ENCODE assay signal across 26 cellular contexts in the genomic region with DNA sequence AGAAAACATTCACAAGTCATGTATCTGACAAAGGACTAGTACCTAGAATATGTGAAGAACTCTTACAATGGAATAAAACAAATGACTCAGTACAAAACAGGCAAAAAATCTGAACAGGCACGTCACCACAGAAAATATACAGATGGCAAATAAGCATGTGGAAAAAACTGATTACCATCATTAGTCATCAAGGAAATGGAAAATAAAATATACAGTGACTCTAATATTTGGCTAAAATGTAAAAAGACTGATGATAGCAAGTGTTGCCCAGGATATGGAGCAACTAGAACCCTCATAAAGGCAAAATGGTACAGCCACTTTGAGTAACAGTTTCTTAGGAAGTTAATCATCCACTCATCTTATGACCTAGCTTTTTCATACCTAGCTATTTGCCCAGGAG.
DNase-seq lines count a peak whose midpoint lies in the region; ATAC-seq, FAIRE-seq and TF ChIP-seq lines count a peak whose summit lies in the region.
"Had no signal": no experiment of that assay in that cellular context is flagged by ENCODE, and none has a peak within 500 bp of the region (broad histone marks: within the 10 kb centered on the region; RNA-seq: fewer than 3 reads in every experiment).

No MANE protein-coding gene starts in this region.

- H3K79me1 ChIP-seq in mesenchymal stem cell (replicated peaks; ENCODE audit: low read length, poor library complexity, severe bottlenecking) = no peaks in the 10 kb centered on the region

- H3K27ac Mint-ChIP-seq in CD4-positive, alpha-beta memory T cell = no peak overlapping the region
- H3K27ac Mint-ChIP-seq: activated naive CD4-positive, alpha-beta T cell treated with anti-CD3 and anti-CD28 coated beads, Interleukin-2, amount 50 U/mL, for 24 hours; brain; memory B cell; natural killer cell; T-helper 17 cell had no signal

- H3K4me3 ChIP-seq in endothelial cell of umbilical vein (replicated peaks in 1 of 3; ENCODE audit: insufficient read depth in 1 of 3, low read depth in 1 of 3, low read length in 3 of 3) (no peak overlapping the region), mesenchymal stem cell (ENCODE audit: insufficient read depth in 1 of 2, low read depth in 1 of 2, low read length in 2 of 2) (no peak overlapping the region), OCI-LY7 (ENCODE audit: low read depth, low read length, poor library complexity, severe bottlenecking) (no peak overlapping the region)
- H3K4me3 ChIP-seq in CD4-positive, alpha-beta memory T cell (ENCODE audit: low read length in 2 of 2) = no peak overlapping the region
- H3K4me3 ChIP-seq: hepatocyte had no signal

- DNase-seq in EH (ENCODE audit: low read depth) (peak; percentile 92), NCI-H226 (peak; percentile 82), endothelial cell of umbilical vein (ENCODE audit: low read depth, low spot score) (peak; percentile 75), mesenchymal stem cell (peak; percentile 79), NCI-H446 (lab: John Stamatoyannopoulos, UW) (no peak), OCI-LY7 (ENCODE audit: low spot score) (no peak)
- no peak for DNase-seq in CD4-positive, alpha-beta memory T cell
- DNase-seq: activated CD4-positive, alpha-beta T cell treated with anti-CD3 and anti-CD28 coated beads, Interleukin-2, amount 50 U/mL, for 4 hours; activated T-cell treated with anti-CD3 and anti-CD28 coated beads for 4 hours; GOT3; KG1; kidney; natural killer cell; NCI-H1092 treated with DMSO at 0.1 percent for 48 hours; NCI-H2081 treated with DMSO at 0.1 percent for 48 hours; NCI-H524; SIG-M5; small intestine; T-helper 17 cell; WERI-Rb-1 had no signal

- no CpG with 5 or more reads among the region's 1 CpG for WGBS in mesenchymal stem cell

- H3K9me3 ChIP-seq in endothelial cell of umbilical vein (replicated peaks; ENCODE audit: control insufficient read depth, insufficient read depth, low read length) (peaks cover 4% of the 10 kb centered on the region), mesenchymal stem cell (ENCODE audit: control insufficient read depth, low read length) (peaks cover 12% of the 10 kb centered on the region), OCI-LY7 (ENCODE audit: low read length) (no peaks in the 10 kb centered on the region)
- H3K9me3 ChIP-seq in CD4-positive, alpha-beta memory T cell (ENCODE audit: control insufficient read depth in 1 of 2, low read length in 2 of 2) = no peaks in the 10 kb centered on the region

- H2AFZ ChIP-seq in endothelial cell of umbilical vein (ENCODE audit: low read depth, low read length) = no peak overlapping the region
- H2AFZ ChIP-seq in mesenchymal stem cell (ENCODE audit: low read depth, low read length) = no peak overlapping the region
- no peak overlapping the region for H2AFZ ChIP-seq in OCI-LY7 (ENCODE audit: low read length)
- H2AFZ ChIP-seq: hepatocyte had no signal

- H2AK5ac ChIP-seq in mesenchymal stem cell (ENCODE audit: low read length, severe bottlenecking) = no peak overlapping the region

- H3K27me3 Mint-ChIP-seq in CD4-positive, alpha-beta memory T cell = peaks cover 11 to 21% of the 10 kb centered on the region in 2 donors
- H3K27me3 Mint-ChIP-seq: brain had no signal

- dilution Hi-C loops in endothelial cell of umbilical vein (cut with MboI; ENCODE audit: extremely low pct_ligation_motif_present, low sequenced_read_pairs) = no loop called here

- intact Hi-C loops in endothelial cell of umbilical vein (cut with micrococcal nuclease) = loop anchor here (1.0 to 2.0 kb wide), 2 partner anchors 10 to 21 kb away; no protein-coding TSS in a partner anchor
- intact Hi-C loops in CD4-positive, alpha-beta memory T cell (cut with micrococcal nuclease) = no loop called here
- intact Hi-C loops in OCI-LY7 (cut with micrococcal nuclease; ENCODE audit: unreplicated experiment) = no loop called here

- BruUV-seq in endothelial cell of umbilical vein (replicated peaks; lab: Mats Ljungman, UMichigan) = no TSS peak
- BruUV-seq in OCI-LY7 (replicated peaks; lab: Mats Ljungman, UMichigan) = no TSS peak

- no peaks in the 10 kb centered on the region for H3K79me2 ChIP-seq in endothelial cell of umbilical vein (ENCODE audit: control insufficient read depth, insufficient read depth, low read length)
- no peaks in the 10 kb centered on the region for H3K79me2 ChIP-seq in OCI-LY7 (ENCODE audit: insufficient read depth, low read depth, low read length)
- H3K79me2 ChIP-seq: hepatocyte had no signal

- no peak overlapping the region for H2BK15ac ChIP-seq in mesenchymal stem cell (ENCODE audit: low read depth, poor library complexity, severe bottlenecking)

- H3K9ac ChIP-seq in endothelial cell of umbilical vein (replicated peaks; ENCODE audit: extremely low read depth, insufficient read depth, low read length) = no peak overlapping the region
- no peak overlapping the region for H3K9ac ChIP-seq in mesenchymal stem cell (ENCODE audit: low read length)

- POLR2A ChIA-PET in endothelial cell of umbilical vein (lab: Charles Lee) = no interaction called here
- POLR2A ChIA-PET in CD4-positive, alpha-beta memory T cell (lab: Charles Lee; ENCODE audit: partially characterized antibody) = no interaction called here
- POLR2A ChIA-PET in OCI-LY7 (lab: Charles Lee) = no interaction called here

- TF ChIP-seq POLR2A in endothelial cell of umbilical vein (IDR thresholded peaks at IDR 0.05; ENCODE audit: low read depth, low read length) = no peak

- TF ChIP-seq CTCF in endothelial cell of umbilical vein (IDR thresholded peaks at IDR 0.05; ENCODE audit: extremely low read depth in 1 of 2, insufficient read depth in 1 of 2, low read depth in 1 of 2, low read length in 2 of 2) (no peak), OCI-LY7 (conservative IDR thresholded peaks at IDR 0.05; ENCODE audit: low read length) (no peak)

- H3K4me1 Mint-ChIP-seq in CD4-positive, alpha-beta memory T cell = no peaks in the 10 kb centered on the region
- H3K4me1 Mint-ChIP-seq: activated naive CD4-positive, alpha-beta T cell treated with anti-CD3 and anti-CD28 coated beads, Interleukin-2, amount 50 U/mL, for 24 hours; brain; memory B cell; natural killer cell; T-helper 17 cell had no signal

- H3K36me3 Mint-ChIP-seq in CD4-positive, alpha-beta memory T cell = no peaks in the 10 kb centered on the region
- H3K36me3 Mint-ChIP-seq: activated naive CD4-positive, alpha-beta T cell treated with anti-CD3 and anti-CD28 coated beads, Interleukin-2, amount 50 U/mL, for 24 hours; memory B cell; natural killer cell had no signal

- H3K4me1 ChIP-seq in endothelial cell of umbilical vein (ENCODE audit: control insufficient read depth, extremely low read depth, insufficient read depth, low read length) (peaks cover 9% of the 10 kb centered on the region), mesenchymal stem cell (ENCODE audit: control insufficient read depth, insufficient read depth, low read depth, low read length) (peaks cover 3% of the 10 kb centered on the region), OCI-LY7 (ENCODE audit: insufficient read depth, low read length, poor library complexity, severe bottlenecking) (no peaks in the 10 kb centered on the region)
- H3K4me1 ChIP-seq in CD4-positive, alpha-beta memory T cell (ENCODE audit: insufficient read depth, low read length) = no peaks in the 10 kb centered on the region

- ATAC-seq in GM21390 (IDR thresholded peaks at IDR 0.05; ENCODE audit: unreplicated experiment) = no peak
- ATAC-seq: natural killer cell, T-helper 17 cell had no signal

- H3K27me3 ChIP-seq in endothelial cell of umbilical vein (ENCODE audit: control insufficient read depth in 2 of 2, insufficient read depth in 2 of 2, low read length in 2 of 2) (no peaks in the 10 kb centered on the region), mesenchymal stem cell (ENCODE audit: control insufficient read depth in 1 of 2, insufficient read depth in 1 of 2, low read length in 2 of 2) (no peaks in the 10 kb centered on the region)
- H3K27me3 ChIP-seq in CD4-positive, alpha-beta memory T cell (ENCODE audit: insufficient read depth, low read length) = no peaks in the 10 kb centered on the region
- H3K27me3 ChIP-seq: hepatocyte had no signal

- H2BK120ac ChIP-seq in mesenchymal stem cell (ENCODE audit: low read depth, low read length) = no peak overlapping the region

- no peak overlapping the region for H3K4me3 Mint-ChIP-seq in CD4-positive, alpha-beta memory T cell
- H3K4me3 Mint-ChIP-seq: activated naive CD4-positive, alpha-beta T cell treated with anti-CD3 and anti-CD28 coated beads, Interleukin-2, amount 50 U/mL, for 24 hours; brain; memory B cell; natural killer cell; T-helper 17 cell had no signal

- no peak overlapping the region for H2BK12ac ChIP-seq in mesenchymal stem cell (ENCODE audit: low read length in 2 of 2)

- H3K4ac ChIP-seq in mesenchymal stem cell (ENCODE audit: low read depth in 1 of 2, low read length in 2 of 2) = no peak overlapping the region

- H3K27ac ChIP-seq in endothelial cell of umbilical vein (ENCODE audit: insufficient read depth, low read depth, low read length) = no peak overlapping the region
- no peak overlapping the region for H3K27ac ChIP-seq in mesenchymal stem cell (ENCODE audit: low read length, poor library complexity, severe bottlenecking)
- H3K27ac ChIP-seq in CD4-positive, alpha-beta memory T cell (ENCODE audit: low read depth, low read length) = no peak overlapping the region
- H3K27ac ChIP-seq in OCI-LY7 (ENCODE audit: low read depth, low read length, poor library complexity, severe bottlenecking) = no peak overlapping the region
- H3K27ac ChIP-seq: C4-2B, hepatocyte, WERI-Rb-1 had no signal

- no peak overlapping the region for H2BK5ac ChIP-seq in mesenchymal stem cell (ENCODE audit: low read depth, low read length, poor library complexity, severe bottlenecking)

- H4K8ac ChIP-seq in mesenchymal stem cell (ENCODE audit: low read length) = no peak overlapping the region

- no peaks in the 10 kb centered on the region for H3K9me2 ChIP-seq in OCI-LY7 (ENCODE audit: insufficient read depth, low read length)

- H3K36me3 ChIP-seq in endothelial cell of umbilical vein (ENCODE audit: control insufficient read depth in 2 of 2, extremely low read depth in 1 of 2, insufficient read depth in 2 of 2, low read length in 2 of 2) = no peaks in the 10 kb centered on the region
- H3K36me3 ChIP-seq in mesenchymal stem cell (ENCODE audit: control insufficient read depth in 1 of 2, insufficient read depth in 2 of 2, low read depth in 1 of 2, low read length in 2 of 2) = peaks cover 7 to 12% of the 10 kb centered on the region in 2 experiments
- no peaks in the 10 kb centered on the region for H3K36me3 ChIP-seq in CD4-positive, alpha-beta memory T cell (ENCODE audit: insufficient read depth, low read length)
- no peaks in the 10 kb centered on the region for H3K36me3 ChIP-seq in OCI-LY7 (ENCODE audit: insufficient read depth, low read length)
- H3K36me3 ChIP-seq: WERI-Rb-1 had no signal

- no peak overlapping the region for H3K18ac ChIP-seq in mesenchymal stem cell (ENCODE audit: low read depth in 1 of 2, low read length in 2 of 2)

- H3K14ac ChIP-seq in mesenchymal stem cell (ENCODE audit: low read length in 2 of 2) = no peak overlapping the region

- peak; percentile 84 for FAIRE-seq in endothelial cell of umbilical vein (lab: Jason Lieb, UNC)
- FAIRE-seq: kidney, small intestine had no signal

- CTCF ChIA-PET in endothelial cell of umbilical vein (lab: Charles Lee) (no interaction called here), OCI-LY7 (lab: Charles Lee; ENCODE audit: unreplicated experiment) (no interaction called here)
- CTCF ChIA-PET in CD4-positive, alpha-beta memory T cell (lab: Charles Lee; ENCODE audit: partially characterized antibody) = no interaction called here

- no peak overlapping the region for H3K23ac ChIP-seq in mesenchymal stem cell (ENCODE audit: low read length in 2 of 2)

- H4K20me1 ChIP-seq in endothelial cell of umbilical vein (replicated peaks; ENCODE audit: control insufficient read depth, extremely low read depth, insufficient read depth, low read length) = no peaks in the 10 kb centered on the region
- H4K20me1 ChIP-seq in OCI-LY7 (ENCODE audit: insufficient read depth, low read length) = peaks cover 4% of the 10 kb centered on the region; the same call in 1 of the 2 replicates

- peaks cover 0 to 2% (median 0%) of the 10 kb centered on the region in 8 donors for H3K9me3 Mint-ChIP-seq in CD4-positive, alpha-beta memory T cell
- H3K9me3 Mint-ChIP-seq: activated naive CD4-positive, alpha-beta T cell treated with anti-CD3 and anti-CD28 coated beads, Interleukin-2, amount 50 U/mL, for 24 hours; natural killer cell had no signal

- H3K4me2 ChIP-seq in endothelial cell of umbilical vein (ENCODE audit: insufficient read depth, low read length) = no peak overlapping the region
- H3K4me2 ChIP-seq in mesenchymal stem cell (ENCODE audit: low read length, poor library complexity, severe bottlenecking) = no peak overlapping the region
- no peak overlapping the region for H3K4me2 ChIP-seq in OCI-LY7 (ENCODE audit: low read length)
- H3K4me2 ChIP-seq: hepatocyte had no signal

- H4K91ac ChIP-seq in mesenchymal stem cell (ENCODE audit: low read length) = no peak overlapping the region

- H3K9me1 ChIP-seq in endothelial cell of umbilical vein (replicated peaks; ENCODE audit: control insufficient read depth, extremely low read depth, insufficient read depth, low read length) = no peaks in the 10 kb centered on the region

Comparison
In these comparisons a context has a peak if more than half of its experiments do, and no peak if none do; other contexts are left out.
1. DNase-seq: peak in EH (single experiment), NCI-H226 (single experiment), endothelial cell of umbilical vein (single experiment) and mesenchymal stem cell (single experiment); none in NCI-H446 (0 of 2), CD4-positive, alpha-beta memory T cell (0 of 5) and OCI-LY7 (single experiment).